13 cellular contexts compared by ENCODE assay signal in genomic region chr6:79574636-79575035, GRCh38. TPM values are rescaled to one million over a fixed set of nuclear protein-coding genes. Genes with fewer than 3 reads are reported as not detected.
DNase-seq lines count a peak whose midpoint lies in the region; ATAC-seq and TF ChIP-seq lines count a peak whose summit lies in the region.
"Had no signal": no experiment of that assay in that cellular context is flagged by ENCODE, and none has a peak within 500 bp of the region (broad histone marks: within the 10 kb centered on the region; RNA-seq: fewer than 3 reads in every experiment).

No MANE protein-coding gene starts in this region.

- dilution Hi-C loops in mammary epithelial cell (cut with HindIII; ENCODE audit: low sequenced_read_pairs) = no loop called here

- peak overlapping the region; percentile 83 for H2BK5ac ChIP-seq in mesendoderm (ENCODE audit: low read length)

- no peak overlapping the region for H3K4me3 Mint-ChIP-seq in Caco-2 (ENCODE audit: unreplicated experiment)
- H3K4me3 Mint-ChIP-seq: activated T-helper 17 cell treated with anti-CD3 and anti-CD28 coated beads, Interleukin-2, amount 50 U/mL, for 72 hours had no signal

- H3K9me3 Mint-ChIP-seq in Caco-2 (ENCODE audit: unreplicated experiment) = peaks cover 13% of the 10 kb centered on the region
- H3K9me3 Mint-ChIP-seq: activated T-helper 17 cell treated with anti-CD3 and anti-CD28 coated beads, Interleukin-2, amount 50 U/mL, for 72 hours had no signal

- H3K36me3 ChIP-seq in Caco-2 (ENCODE audit: control insufficient read depth, insufficient read depth, low read length) (no peaks in the 10 kb centered on the region), mammary epithelial cell (ENCODE audit: insufficient read depth, low read length) (no peaks in the 10 kb centered on the region), mesendoderm (ENCODE audit: control insufficient read depth, insufficient read depth, low read length) (no peaks in the 10 kb centered on the region)
- H3K36me3 ChIP-seq: BLaER1 had no signal

- intact Hi-C loops in Caco-2 (cut with micrococcal nuclease; ENCODE audit: unreplicated experiment) (no loop called here), mammary epithelial cell (cut with micrococcal nuclease) (no loop called here)

- no peaks in the 10 kb centered on the region for H4K20me1 ChIP-seq in mammary epithelial cell (ENCODE audit: insufficient read depth, low read length)
- H4K20me1 ChIP-seq: BLaER1 had no signal

- peak overlapping the region; percentile 27 for H2AK5ac ChIP-seq in mesendoderm (ENCODE audit: low read length)

- H3K18ac ChIP-seq in mesendoderm (ENCODE audit: low read length) = no peak overlapping the region

- peak overlapping the region; percentile 64 for H2BK15ac ChIP-seq in mesendoderm (replicated peaks; ENCODE audit: low read depth)

- peaks cover 6% of the 10 kb centered on the region for H3K36me3 Mint-ChIP-seq in Caco-2 (ENCODE audit: insufficient read depth, unreplicated experiment)

- H3K9me3 ChIP-seq in Caco-2 (no peaks in the 10 kb centered on the region), mammary epithelial cell (replicated peaks; ENCODE audit: insufficient read depth, low read length) (no peaks in the 10 kb centered on the region)
- H3K9me3 ChIP-seq: BLaER1 had no signal

- H3K27ac Mint-ChIP-seq in Caco-2 (ENCODE audit: unreplicated experiment) = peak overlapping the region; percentile 88
- H3K27ac Mint-ChIP-seq: activated T-helper 17 cell treated with anti-CD3 and anti-CD28 coated beads, Interleukin-2, amount 50 U/mL, for 72 hours had no signal

- H4K8ac ChIP-seq in mesendoderm (ENCODE audit: low read depth, low read length) = no peak overlapping the region

- H3K79me1 ChIP-seq in mesendoderm (ENCODE audit: low read length) = no peaks in the 10 kb centered on the region

- no peak overlapping the region for H3K4ac ChIP-seq in mesendoderm (ENCODE audit: low read depth, low read length)

- H2AFZ ChIP-seq in mammary epithelial cell (ENCODE audit: low read depth, low read length) = no peak overlapping the region

- BruUV-seq in Caco-2 (replicated peaks; lab: Mats Ljungman, UMichigan) = no TSS peak
- BruUV-seq in mammary epithelial cell (replicated peaks; lab: Mats Ljungman, UMichigan) = no TSS peak

- H3K27me3 Mint-ChIP-seq in Caco-2 (ENCODE audit: insufficient read depth, unreplicated experiment) = no peaks in the 10 kb centered on the region
- H3K27me3 Mint-ChIP-seq: activated T-helper 17 cell treated with anti-CD3 and anti-CD28 coated beads, Interleukin-2, amount 50 U/mL, for 72 hours had no signal

- ATAC-seq in GM18519 (IDR thresholded peaks at IDR 0.05; ENCODE audit: low FRiP score, unreplicated experiment) (no peak), GM21447 (IDR thresholded peaks at IDR 0.05; ENCODE audit: unreplicated experiment) (no peak)
- ATAC-seq: activated T-helper 17 cell treated with anti-CD3 and anti-CD28 coated beads, Interleukin-2, amount 50 U/mL, for 72 hours had no signal

- H3K27me3 ChIP-seq in Caco-2 (replicated peaks; ENCODE audit: control insufficient read depth, insufficient read depth, low read length) = no peaks in the 10 kb centered on the region
- H3K27me3 ChIP-seq in mammary epithelial cell (ENCODE audit: insufficient read depth, low read length) = no peaks in the 10 kb centered on the region
- no peaks in the 10 kb centered on the region for H3K27me3 ChIP-seq in mesendoderm (ENCODE audit: insufficient read depth, low read length, poor library complexity)
- H3K27me3 ChIP-seq: BLaER1 had no signal

- no peak overlapping the region for H3K4me3 ChIP-seq in Caco-2 (ENCODE audit: low read depth, low read length)
- H3K4me3 ChIP-seq in mammary epithelial cell (replicated peaks in 1 of 3; ENCODE audit: insufficient read depth in 1 of 3, low read depth in 2 of 3, low read length in 3 of 3) = no peak overlapping the region
- H3K4me3 ChIP-seq in mesendoderm (ENCODE audit: low read length) = no peak overlapping the region
- H3K4me3 ChIP-seq: BLaER1 had no signal

- DNase-seq in Caco-2 (peak; percentile 56 to 59), LoVo (ENCODE audit: low spot score) (peak; percentile 31), mammary epithelial cell (peak; percentile 29), mesendoderm (peak; percentile 90), GM20000 (ENCODE audit: low spot score) (no peak)
- DNase-seq in activated CD4-positive, alpha-beta T cell treated with anti-CD3 and anti-CD28 coated beads for 1 hour = no peak
- DNase-seq: glutamatergic neuron, NCI-H2171, SIG-M5 had no signal

- H3K27ac ChIP-seq in mammary epithelial cell (ENCODE audit: insufficient read depth, low read depth, low read length) (no peak overlapping the region), mesendoderm (ENCODE audit: low read depth, low read length) (peak overlapping the region; percentile 17)
- H3K27ac ChIP-seq: BLaER1 had no signal

- peaks cover 48% of the 10 kb centered on the region for H3K4me1 ChIP-seq in Caco-2
- H3K4me1 ChIP-seq in mammary epithelial cell (ENCODE audit: insufficient read depth, low read length) = peaks cover 14% of the 10 kb centered on the region
- H3K4me1 ChIP-seq in mesendoderm (ENCODE audit: control insufficient read depth, low read depth, low read length) = peaks cover 6% of the 10 kb centered on the region
- H3K4me1 ChIP-seq: BLaER1 had no signal

- TF ChIP-seq CTCF in Caco-2 (IDR thresholded peaks at IDR 0.05; ENCODE audit: insufficient read depth in 1 of 2, low read depth in 1 of 2, low read length in 1 of 2, severe bottlenecking in 1 of 2, unreplicated experiment in 1 of 2) = no peak
- no peak for TF ChIP-seq CTCF in mammary epithelial cell (conservative IDR thresholded peaks at IDR 0.05 in 1 of 2, IDR thresholded peaks at IDR 0.05 in 1 of 2; ENCODE audit: extremely low read depth in 1 of 2, insufficient read depth in 1 of 2, low read depth in 1 of 2, low read length in 2 of 2)
- no peak for TF ChIP-seq CTCF in GM20000 (IDR thresholded peaks at IDR 0.05; ENCODE audit: extremely low read depth, missing control alignments)

- in situ Hi-C loops in mammary epithelial cell (cut with MboI; ENCODE audit: low sequenced_read_pairs in 2 of 2) = no loop called here

- no peaks in the 10 kb centered on the region for H3K79me2 ChIP-seq in mammary epithelial cell (ENCODE audit: insufficient read depth, low read length)
- no peaks in the 10 kb centered on the region for H3K79me2 ChIP-seq in mesendoderm (ENCODE audit: control insufficient read depth, insufficient read depth, low read length)

- H3K9ac ChIP-seq in mammary epithelial cell (ENCODE audit: insufficient read depth, low read length) = no peak overlapping the region
- no peak overlapping the region for H3K9ac ChIP-seq in mesendoderm (ENCODE audit: low read length)
- H3K9ac ChIP-seq: BLaER1 had no signal

- CTCF ChIA-PET in Caco-2 (lab: Charles Lee) (interaction anchor here (1.1 kb wide), 1 partner anchor 98 kb away, joined by 4 read pairs; no protein-coding TSS in a partner anchor), mammary epithelial cell (lab: Charles Lee; ENCODE audit: low non-redundant PET) (no interaction called here)

- H3K4me2 ChIP-seq in mammary epithelial cell (ENCODE audit: insufficient read depth, low read depth, low read length) = no peak overlapping the region
- H3K4me2 ChIP-seq in mesendoderm (ENCODE audit: low read length) = no peak overlapping the region
- H3K4me2 ChIP-seq: BLaER1 had no signal

- peaks cover 29% of the 10 kb centered on the region for H3K4me1 Mint-ChIP-seq in Caco-2 (ENCODE audit: low read depth, unreplicated experiment)
- H3K4me1 Mint-ChIP-seq: activated T-helper 17 cell treated with anti-CD3 and anti-CD28 coated beads, Interleukin-2, amount 50 U/mL, for 72 hours had no signal

- H2BK120ac ChIP-seq in mesendoderm (ENCODE audit: low read depth, low read length) = peak overlapping the region; percentile 88

- POLR2A ChIA-PET in Caco-2 (lab: Charles Lee) = interaction anchor here (0.6 kb wide), 1 partner anchor 26 kb away, joined by 3 read pairs; no protein-coding TSS in a partner anchor

- peak overlapping the region; percentile 0 for H4K5ac ChIP-seq in mesendoderm (ENCODE audit: low read length)

- H3K56ac ChIP-seq in mesendoderm (ENCODE audit: low read length) = no peak overlapping the region

- WGBS in mammary epithelial cell (ENCODE audit: low coverage, missing lambda C conversion rate) = 88% methylated on average over 1 of the region's 1 CpG
- WGBS in mesendoderm (ENCODE audit: extremely low coverage, insufficient coverage, low lambda C conversion rate) = no CpG with 5 or more reads among the region's 1 CpG

- no peak overlapping the region for H3K23ac ChIP-seq in mesendoderm (ENCODE audit: low read length)

RNA-seq across cellular contexts. Expression of gene LCA5, which starts 37.4 kb away (rescaled TPM):
- total RNA-seq in Caco-2 (2022) = 10.9 and 12.2 TPM in 2 replicates
- total RNA-seq in mammary epithelial cell = 10 to 100 TPM in 1 of 2 donors, 1 to 10 TPM in 1; 4.8 to 20.0 TPM
- 0.63 TPM for polyA plus RNA-seq in mammary epithelial cell
- not detected for polyA minus RNA-seq in mammary epithelial cell
- polyA plus RNA-seq in mesendoderm (2013, experiment 1 of 2) = 1.4 TPM
- 1.8 TPM for polyA plus RNA-seq in mesendoderm (2013, experiment 2 of 2)

RNA-seq across cellular contexts. Expression of gene SH3BGRL2, which starts 56.5 kb away (rescaled TPM):
- total RNA-seq in Caco-2 (2022) = 102 and 106 TPM in 2 replicates
- total RNA-seq in mammary epithelial cell = 10 to 100 TPM in 1 of 2 donors, 1 to 10 TPM in 1; 6.6 to 16.3 TPM
- 1.5 TPM for polyA plus RNA-seq in mammary epithelial cell
- 1.2 TPM for polyA minus RNA-seq in mammary epithelial cell
- polyA plus RNA-seq in mesendoderm (2013, experiment 1 of 2) = 18.8 TPM
- 18.6 TPM for polyA plus RNA-seq in mesendoderm (2013, experiment 2 of 2)

Comparison
In these comparisons a context has a peak if more than half of its experiments do, and no peak if none do; other contexts are left out.
1. DNase-seq: peak in Caco-2 (2 of 2), LoVo (single experiment), mammary epithelial cell (single experiment) and mesendoderm (single experiment); none in activated CD4-positive, alpha-beta T cell treated with anti-CD3 and anti-CD28 coated beads for 1 hour (single experiment) and GM20000 (single experiment).